14 cellular contexts compared by ENCODE assay signal in genomic region chr2:37985333-37985732, GRCh38.
DNase-seq lines count a peak whose midpoint lies in the region; ATAC-seq and TF ChIP-seq lines count a peak whose summit lies in the region.
"Had no signal": no experiment of that assay in that cellular context is flagged by ENCODE, and none has a peak within 500 bp of the region (broad histone marks: within the 10 kb centered on the region; RNA-seq: fewer than 3 reads in every experiment).

No MANE protein-coding gene starts in this region.

- no TSS peak for BruUV-seq in PC-9 (replicated peaks; lab: Mats Ljungman, UMichigan)

- peak; percentile 44 for ATAC-seq in GM18907 (IDR thresholded peaks at IDR 0.05; ENCODE audit: unreplicated experiment)

- H3K27ac ChIP-seq in PC-9 = no peak overlapping the region
- H3K27ac ChIP-seq: ovary, uterus had no signal

- no peaks in the 10 kb centered on the region for H3K27me3 ChIP-seq in PC-9 (ENCODE audit: insufficient read depth, low read depth)
- H3K27me3 ChIP-seq: BE2C, ovary, uterus had no signal

- H3K9me2 ChIP-seq in PC-9 (ENCODE audit: insufficient read depth) = no peaks in the 10 kb centered on the region

- peak; percentile 14 for DNase-seq in AG08396 (ENCODE audit: low spot score)
- peak in 1 of 2 experiments; percentile 55 for DNase-seq in PC-9
- DNase-seq in fibroblast of mammary gland (ENCODE audit: low read depth) = peak; percentile 87
- no peak for DNase-seq in NCI-H1105 (lab: John Stamatoyannopoulos, UW)
- DNase-seq in nephron progenitor cell = no peak
- no peak for DNase-seq in midbrain (lab: John Stamatoyannopoulos, UW)
- DNase-seq in NCI-H1694 treated with DMSO at 0.1 percent for 48 hours (lab: John Stamatoyannopoulos, UW) = no peak
- DNase-seq: activated B cell treated with CpG ODN at 0.5 μM for 24 hours, BE2C, NCI-H526 treated with DMSO at 0.1 percent for 48 hours, ovary, uterus had no signal

- no peak overlapping the region for H3K4me3 Mint-ChIP-seq in nephron progenitor cell
- H3K4me3 Mint-ChIP-seq: activated B cell treated with CpG ODN at 0.5 μM for 24 hours, brain had no signal

- H3K4me2 ChIP-seq in PC-9 = 0 out of 2 replicates have a peak overlapping the region, but pooled peaks have one; percentile 11

- CTCF ChIA-PET in PC-9 (lab: Charles Lee) = interaction anchor here (0.7 kb wide), 2 partner anchors 91 to 367 kb away, joined by 4 to 5 read pairs; partner anchors contain the start of gene CYP1B1

- no peak overlapping the region for H2AFZ ChIP-seq in PC-9

- intact Hi-C loops in PC-9 (cut with micrococcal nuclease; ENCODE audit: unreplicated experiment) = loop anchor here (2.0 kb wide), 1 partner anchor 91 kb away; the partner anchor contains the start of gene CYP1B1

- H3K36me3 Mint-ChIP-seq in nephron progenitor cell (ENCODE audit: low read depth) = peaks cover 9% of the 10 kb centered on the region
- H3K36me3 Mint-ChIP-seq: brain had no signal

- H3K4me1 Mint-ChIP-seq in nephron progenitor cell = peaks cover 14% of the 10 kb centered on the region

- H3K4me3 ChIP-seq in PC-9 (no peak overlapping the region), fibroblast of mammary gland (ENCODE audit: control insufficient read depth, low read depth, low read length) (no peak overlapping the region)
- H3K4me3 ChIP-seq: ovary, uterus had no signal

- no peaks in the 10 kb centered on the region for H4K20me1 ChIP-seq in PC-9 (ENCODE audit: insufficient read depth)

- no peaks in the 10 kb centered on the region for H3K27me3 Mint-ChIP-seq in nephron progenitor cell (ENCODE audit: low read depth, poor library complexity)
- H3K27me3 Mint-ChIP-seq: activated B cell treated with CpG ODN at 0.5 μM for 24 hours, brain had no signal

- H3K9me3 ChIP-seq in PC-9 (ENCODE audit: insufficient read depth, low read depth) = no peaks in the 10 kb centered on the region
- H3K9me3 ChIP-seq: BE2C, ovary, uterus had no signal

- TF ChIP-seq CTCF in PC-9 (conservative IDR thresholded peaks at IDR 0.05) = no peak
- no peak for TF ChIP-seq CTCF in fibroblast of mammary gland (conservative IDR thresholded peaks at IDR 0.05; ENCODE audit: control insufficient read depth, insufficient read depth, low read depth, low read length)
- TF ChIP-seq CTCF in nephron progenitor cell (IDR thresholded peaks at IDR 0.05) = no peak

- peaks cover 12% of the 10 kb centered on the region for H3K4me1 ChIP-seq in PC-9 (replicated peaks; ENCODE audit: insufficient read depth)
- H3K4me1 ChIP-seq: uterus had no signal

- H3K9me3 Mint-ChIP-seq in nephron progenitor cell = peaks cover 17% of the 10 kb centered on the region
- H3K9me3 Mint-ChIP-seq: activated B cell treated with CpG ODN at 0.5 μM for 24 hours had no signal

- POLR2A ChIA-PET in PC-9 (lab: Charles Lee; ENCODE audit: unreplicated experiment) = no interaction called here

- H3K36me3 ChIP-seq in PC-9 (ENCODE audit: low read depth) = no peaks in the 10 kb centered on the region
- H3K36me3 ChIP-seq: BE2C, ovary, uterus had no signal

- H3K27ac Mint-ChIP-seq in nephron progenitor cell = no peak overlapping the region
- H3K27ac Mint-ChIP-seq: activated B cell treated with CpG ODN at 0.5 μM for 24 hours, brain had no signal

- no peaks in the 10 kb centered on the region for H3K79me2 ChIP-seq in PC-9 (ENCODE audit: low read depth)

- no peaks in the 10 kb centered on the region for H3F3A ChIP-seq in PC-9 (ENCODE audit: insufficient read depth, low read depth)

Comparison
In these comparisons a context has a peak if more than half of its experiments do, and no peak if none do; other contexts are left out.
1. DNase-seq: peak in AG08396 (single experiment) and fibroblast of mammary gland (single experiment); none in NCI-H1105 (single experiment), nephron progenitor cell (single experiment), midbrain (single experiment) and NCI-H1694 treated with DMSO at 0.1 percent for 48 hours (single experiment).